Comparison of ENCODE assay signal across 11 cellular contexts in genomic region chr1:78688701-78689100, GRCh38. TPM values are rescaled to one million over a fixed set of nuclear protein-coding genes. Genes with fewer than 3 reads are reported as not detected.
A peak's percentile ranks its signal among the peaks of the same experiment; 100 is the strongest.
DNase-seq lines count a peak whose midpoint lies in the region; ATAC-seq, FAIRE-seq and TF ChIP-seq lines count a peak whose summit lies in the region.
"Had no signal": no experiment of that assay in that cellular context is flagged by ENCODE, and none has a peak within 500 bp of the region (broad histone marks: within the 10 kb centered on the region; RNA-seq: fewer than 3 reads in every experiment).

No MANE protein-coding gene starts in this region.

- no peaks in the 10 kb centered on the region for H3K9me3 ChIP-seq in pancreas

- ATAC-seq in pancreas: no peak
- ATAC-seq in HG03442 (IDR thresholded peaks at IDR 0.05; ENCODE audit: unreplicated experiment): no peak
- ATAC-seq in activated naive CD8-positive, alpha-beta T cell treated with anti-CD3 and anti-CD28 coated beads, Interleukin-2, amount 50 U/mL, for 24 hours: no peak

- no peaks in the 10 kb centered on the region for H3K9me3 Mint-ChIP-seq in activated naive CD8-positive, alpha-beta T cell treated with anti-CD3 and anti-CD28 coated beads, Interleukin-2, amount 50 U/mL, for 24 hours

- H3K27ac ChIP-seq in pancreas: no peak overlapping the region

- peaks cover 16% of the 10 kb centered on the region for H3K27me3 Mint-ChIP-seq in activated naive CD8-positive, alpha-beta T cell treated with anti-CD3 and anti-CD28 coated beads, Interleukin-2, amount 50 U/mL, for 24 hours

- no peak overlapping the region for H3K27ac Mint-ChIP-seq in activated naive CD8-positive, alpha-beta T cell treated with anti-CD3 and anti-CD28 coated beads, Interleukin-2, amount 50 U/mL, for 24 hours

- H3K4me3 ChIP-seq in pancreas: no peak overlapping the region

- no peaks in the 10 kb centered on the region for H3K4me1 Mint-ChIP-seq in activated naive CD8-positive, alpha-beta T cell treated with anti-CD3 and anti-CD28 coated beads, Interleukin-2, amount 50 U/mL, for 24 hours

- no peaks in the 10 kb centered on the region for H3K27me3 ChIP-seq in pancreas

- FAIRE-seq in endometrium (lab: Jason Lieb, UNC) (peak; percentile 77), pancreas (lab: Jason Lieb, UNC) (peak; percentile 61)

- H3K36me3 Mint-ChIP-seq in activated naive CD8-positive, alpha-beta T cell treated with anti-CD3 and anti-CD28 coated beads, Interleukin-2, amount 50 U/mL, for 24 hours (ENCODE audit: low read depth): no peaks in the 10 kb centered on the region

- H3K4me3 Mint-ChIP-seq in activated naive CD8-positive, alpha-beta T cell treated with anti-CD3 and anti-CD28 coated beads, Interleukin-2, amount 50 U/mL, for 24 hours: no peak overlapping the region

- DNase-seq in ELR (ENCODE audit: low read depth): peak; percentile 64
- DNase-seq in NCI-H226: peak; percentile 7
- DNase-seq in pancreas: no peak
- no peak for DNase-seq in stimulated activated naive CD4-positive, alpha-beta T cell treated with Interleukin-2 at 50 U/mL for 16 hours (lab: John Stamatoyannopoulos, UW)
- DNase-seq in activated naive CD8-positive, alpha-beta T cell treated with anti-CD3 and anti-CD28 coated beads, Interleukin-2, amount 50 U/mL, for 24 hours: no peak
- DNase-seq in NCI-H510A treated with DMSO at 0.1 percent for 48 hours (lab: John Stamatoyannopoulos, UW): no peak
- DNase-seq: activated T-cell treated with anti-CD3 and anti-CD28 coated beads, Interleukin-2, amount 50 U/mL, for 48 hours; occipital lobe; stimulated activated CD8-positive, alpha-beta memory T cell treated with anti-CD3 and anti-CD28 coated beads, Interleukin-4, amount 100 ng/mL, for 48 hours had no signal

- H3K36me3 ChIP-seq in pancreas: no peaks in the 10 kb centered on the region

- no peak for TF ChIP-seq CTCF in pancreas (IDR thresholded peaks at IDR 0.05)

- H3K4me1 ChIP-seq in pancreas: no peaks in the 10 kb centered on the region

- intact Hi-C loops in pancreas (cut with DNase I): loop anchor here in 1 of 3 donors (10.0 kb wide), 1 partner anchor 544 kb away; no protein-coding TSS in a partner anchor

RNA-seq across cellular contexts. Expression of gene IFI44, which starts 39.1 kb away (rescaled TPM):
- 10 to 100 TPM in 1 of 6 donors, 1 to 10 TPM in 5; 2.5 to 13.9 (median 6.8) TPM for total RNA-seq in pancreas
- 10 to 100 TPM; 14.0 to 17.6 TPM for polyA plus RNA-seq in pancreas

Comparison
In these comparisons a context has a peak if more than half of its experiments do, and no peak if none do; other contexts are left out.
1. DNase-seq: peak in ELR (single experiment) and NCI-H226 (single experiment); none in pancreas (0 of 6), stimulated activated naive CD4-positive, alpha-beta T cell treated with Interleukin-2 at 50 U/mL for 16 hours (single experiment), activated naive CD8-positive, alpha-beta T cell treated with anti-CD3 and anti-CD28 coated beads, Interleukin-2, amount 50 U/mL, for 24 hours (single experiment) and NCI-H510A treated with DMSO at 0.1 percent for 48 hours (single experiment).